ENCODE assay signal across 8 cellular contexts in genomic region chr15:75737116-75737703, GRCh38. TPM values are rescaled to one million over a fixed set of nuclear protein-coding genes. Genes with fewer than 3 reads are reported as not detected.
DNase-seq lines count a peak whose midpoint lies in the region; ATAC-seq and TF ChIP-seq lines count a peak whose summit lies in the region.
"Not testable (repeated sequence)": the region's sequence is repeated elsewhere in the genome, so short reads cannot be mapped to it uniquely, and the experiment has no call there.

No MANE protein-coding gene starts in this region.

- intact Hi-C loops in dorsolateral prefrontal cortex (cut with DNase I): not testable (repeated sequence)

- H3K36me3 ChIP-seq in BLaER1 treated with 17β-estradiol and CSF1 and Interleukin-3, amounts not matched to agents 10 nM and 100 nM; HEK293 (ENCODE audit: control insufficient read depth in 2 of 2, insufficient read depth in 1 of 2, low read length in 2 of 2): not testable (repeated sequence)

- peak overlapping the region; percentile 55 for H3K4me3 Mint-ChIP-seq in activated CD4-positive, alpha-beta T cell treated with anti-CD3 and anti-CD28 coated beads, Interleukin-2, amount 10 ng/mL, durations not matched to agents 7 days and 5 days
- H3K4me3 Mint-ChIP-seq in activated naive CD8-positive, alpha-beta T cell: peak overlapping the region; percentile 57
- not testable (repeated sequence) for H3K4me3 Mint-ChIP-seq in natural killer cell treated with Interleukin-12 subunit alpha and Interleukin-12 subunit beta and Interleukin-15 and Interleukin-18, amount 100 ng/mL, for 72 hours; stimulated activated memory B cell treated with anti-CD40 and anti-IgM and Interleukin-4, amounts not matched to agents 10 μg/mL and 1 μg/mL and 100 μg/mL, for 72 hours

- TF ChIP-seq CTCF in HEK293 (tag by site-specific recombination; IDR thresholded peaks at IDR 0.05); dorsolateral prefrontal cortex (IDR thresholded peaks at IDR 0.05 in 54 of 56, conservative IDR thresholded peaks at IDR 0.05 in 2 of 56; ENCODE audit: low read depth in 1 of 56, partially characterized antibody in 56 of 56): not testable (repeated sequence)

- H3K4me2 ChIP-seq in BLaER1 treated with 17β-estradiol and CSF1 and Interleukin-3, amounts not matched to agents 10 nM and 100 nM: peak overlapping the region in 9 of 11 experiments; percentile 35 to 94 (median 84); a peak in 18 of 22 replicates

- H4K20me1 ChIP-seq in BLaER1 treated with 17β-estradiol and CSF1 and Interleukin-3, amounts not matched to agents 10 nM and 100 nM: peaks cover 0 to 12% (median 0%) of the 10 kb centered on the region in 11 experiments; a peak in 3 of 22 replicates

- not testable (repeated sequence) for H3K27ac Mint-ChIP-seq in activated CD4-positive, alpha-beta T cell treated with anti-CD3 and anti-CD28 coated beads, Interleukin-2, amount 10 ng/mL, durations not matched to agents 7 days and 5 days; activated naive CD8-positive, alpha-beta T cell; natural killer cell treated with Interleukin-12 subunit alpha and Interleukin-12 subunit beta and Interleukin-15 and Interleukin-18, amount 100 ng/mL, for 72 hours
- H3K27ac Mint-ChIP-seq in stimulated activated memory B cell treated with anti-CD40 and anti-IgM and Interleukin-4, amounts not matched to agents 10 μg/mL and 1 μg/mL and 100 μg/mL, for 72 hours: peak overlapping the region; percentile 67

- H3K4me1 Mint-ChIP-seq in activated CD4-positive, alpha-beta T cell treated with anti-CD3 and anti-CD28 coated beads, Interleukin-2, amount 10 ng/mL, durations not matched to agents 7 days and 5 days: peaks cover 23% of the 10 kb centered on the region
- peaks cover 17% of the 10 kb centered on the region for H3K4me1 Mint-ChIP-seq in activated naive CD8-positive, alpha-beta T cell (ENCODE audit: low read depth)
- not testable (repeated sequence) for H3K4me1 Mint-ChIP-seq in natural killer cell treated with Interleukin-12 subunit alpha and Interleukin-12 subunit beta and Interleukin-15 and Interleukin-18, amount 100 ng/mL, for 72 hours (ENCODE audit: low read depth in 2 of 2)
- peaks cover 43% of the 10 kb centered on the region for H3K4me1 Mint-ChIP-seq in stimulated activated memory B cell treated with anti-CD40 and anti-IgM and Interleukin-4, amounts not matched to agents 10 μg/mL and 1 μg/mL and 100 μg/mL, for 72 hours

- H3K9me3 Mint-ChIP-seq in activated CD4-positive, alpha-beta T cell treated with anti-CD3 and anti-CD28 coated beads, Interleukin-2, amount 10 ng/mL, durations not matched to agents 7 days and 5 days; activated naive CD8-positive, alpha-beta T cell (ENCODE audit: low read depth); natural killer cell treated with Interleukin-12 subunit alpha and Interleukin-12 subunit beta and Interleukin-15 and Interleukin-18, amount 100 ng/mL, for 72 hours; stimulated activated memory B cell treated with anti-CD40 and anti-IgM and Interleukin-4, amounts not matched to agents 10 μg/mL and 1 μg/mL and 100 μg/mL, for 72 hours: not testable (repeated sequence)

- not testable (repeated sequence) for H3K36me3 Mint-ChIP-seq in activated CD4-positive, alpha-beta T cell treated with anti-CD3 and anti-CD28 coated beads, Interleukin-2, amount 10 ng/mL, durations not matched to agents 7 days and 5 days (ENCODE audit: low read depth); activated naive CD8-positive, alpha-beta T cell; natural killer cell treated with Interleukin-12 subunit alpha and Interleukin-12 subunit beta and Interleukin-15 and Interleukin-18, amount 100 ng/mL, for 72 hours; stimulated activated memory B cell treated with anti-CD40 and anti-IgM and Interleukin-4, amounts not matched to agents 10 μg/mL and 1 μg/mL and 100 μg/mL, for 72 hours

- not testable (repeated sequence) for ATAC-seq in natural killer cell treated with Interleukin-12 subunit alpha and Interleukin-12 subunit beta and Interleukin-15 and Interleukin-18, amount 100 ng/mL, for 72 hours; stimulated activated memory B cell treated with anti-CD40 and anti-IgM and Interleukin-4, amounts not matched to agents 10 μg/mL and 1 μg/mL and 100 μg/mL, for 72 hours

- not testable (repeated sequence) for H3K9ac ChIP-seq in BLaER1 treated with 17β-estradiol and CSF1 and Interleukin-3, amounts not matched to agents 10 nM and 100 nM

- peaks cover 13% of the 10 kb centered on the region for H3K27me3 Mint-ChIP-seq in activated CD4-positive, alpha-beta T cell treated with anti-CD3 and anti-CD28 coated beads, Interleukin-2, amount 10 ng/mL, durations not matched to agents 7 days and 5 days
- not testable (repeated sequence) for H3K27me3 Mint-ChIP-seq in activated naive CD8-positive, alpha-beta T cell
- peaks cover 16 to 32% of the 10 kb centered on the region in 2 donors for H3K27me3 Mint-ChIP-seq in natural killer cell treated with Interleukin-12 subunit alpha and Interleukin-12 subunit beta and Interleukin-15 and Interleukin-18, amount 100 ng/mL, for 72 hours
- H3K27me3 Mint-ChIP-seq in stimulated activated memory B cell treated with anti-CD40 and anti-IgM and Interleukin-4, amounts not matched to agents 10 μg/mL and 1 μg/mL and 100 μg/mL, for 72 hours: peaks cover 10% of the 10 kb centered on the region

- CTCF ChIA-PET in HEK293 (lab: Yijun Ruan, JAX): interaction anchor here (0.7 to 1.0 kb wide), 2 partner anchors 9 to 161 kb away, joined by 3 read pairs; no protein-coding TSS in a partner anchor
- CTCF ChIA-PET in activated CD4-positive, alpha-beta T cell treated with anti-CD3 and anti-CD28 coated beads, Interleukin-2, amount 10 ng/mL, durations not matched to agents 7 days and 5 days (lab: Charles Lee): not testable (repeated sequence)

- POLR2A ChIA-PET in HEK293 (lab: Yijun Ruan, JAX); activated CD4-positive, alpha-beta T cell treated with anti-CD3 and anti-CD28 coated beads, Interleukin-2, amount 10 ng/mL, durations not matched to agents 7 days and 5 days (lab: Charles Lee): not testable (repeated sequence)

- H3K4me1 ChIP-seq in BLaER1 treated with 17β-estradiol and CSF1 and Interleukin-3, amounts not matched to agents 10 nM and 100 nM: peaks cover 43 to 67% (median 64%) of the 10 kb centered on the region in 10 experiments
- not testable (repeated sequence) for H3K4me1 ChIP-seq in HEK293 (ENCODE audit: control insufficient read depth, insufficient read depth, low read length)

- not testable (repeated sequence) for H3K27me3 ChIP-seq in BLaER1 treated with 17β-estradiol and CSF1 and Interleukin-3, amounts not matched to agents 10 nM and 100 nM; dorsolateral prefrontal cortex

- not testable (repeated sequence) for DNase-seq in activated CD4-positive, alpha-beta T cell treated with anti-CD3 and anti-CD28 coated beads, Interleukin-2, amount 10 ng/mL, durations not matched to agents 7 days and 5 days
- peak in 2 of 10 donors; percentile 13 to 39 for DNase-seq in dorsolateral prefrontal cortex
- DNase-seq in islet precursor cell: peak; percentile 15
- peak; percentile 20 for DNase-seq in natural killer cell treated with Interleukin-12 subunit alpha and Interleukin-12 subunit beta and Interleukin-15 and Interleukin-18, amount 100 ng/mL, for 72 hours (ENCODE audit: low spot score)

- not testable (repeated sequence) for H3K27ac ChIP-seq in BLaER1 treated with 17β-estradiol and CSF1 and Interleukin-3, amounts not matched to agents 10 nM and 100 nM; HEK293 (ENCODE audit: extremely low read depth, low read depth, low read length)
- peak overlapping the region in 22 of 59 donors; percentile 3 to 85 (median 46) for H3K27ac ChIP-seq in dorsolateral prefrontal cortex

- H3K9me3 ChIP-seq in BLaER1 treated with 17β-estradiol and CSF1 and Interleukin-3, amounts not matched to agents 10 nM and 100 nM (replicated peaks in 1 of 11); HEK293 (ENCODE audit: control insufficient read depth, insufficient read depth, low read depth, low read length): not testable (repeated sequence)

- H3K4me3 ChIP-seq in BLaER1 treated with 17β-estradiol and CSF1 and Interleukin-3, amounts not matched to agents 10 nM and 100 nM; HEK293 (ENCODE audit: low read depth, low read length): not testable (repeated sequence)
- peak overlapping the region in 48 of 59 donors; percentile 58 to 99 (median 82) for H3K4me3 ChIP-seq in dorsolateral prefrontal cortex

TF ChIP-seq in HEK293, 187 proteins besides CTCF, POLR2A, EP300 and RAD21:
- 0 out of 2 replicates have a peak, but pooled peaks have one; percentile 25 for TF ChIP-seq PRDM1 (tag by site-specific recombination; IDR thresholded peaks at IDR 0.05)

RNA-seq across cellular contexts. Expression of gene CSPG4, which starts 24.6 kb away (rescaled TPM):
- total RNA-seq in activated CD4-positive, alpha-beta T cell treated with anti-CD3 and anti-CD28 coated beads, Interleukin-2, amount 10 ng/mL, durations not matched to agents 7 days and 5 days: not detected
- total RNA-seq in dorsolateral prefrontal cortex: 10 to 100 TPM in 109 of 120 experiments, 1 to 10 TPM in 11; 5.6 to 30.1 (median 13.8) TPM
- not detected for total RNA-seq in natural killer cell treated with Interleukin-12 subunit alpha and Interleukin-12 subunit beta and Interleukin-15 and Interleukin-18, amount 100 ng/mL, for 72 hours

Comparison
In these comparisons a context has a peak if more than half of its experiments do, and no peak if none do; other contexts are left out.
1. RNA of gene CSPG4, which starts 24.6 kb away (total RNA-seq): 5.6 to 30.1 TPM in dorsolateral prefrontal cortex; not detected in activated CD4-positive, alpha-beta T cell treated with anti-CD3 and anti-CD28 coated beads, Interleukin-2, amount 10 ng/mL, durations not matched to agents 7 days and 5 days and not detected in natural killer cell treated with Interleukin-12 subunit alpha and Interleukin-12 subunit beta and Interleukin-15 and Interleukin-18, amount 100 ng/mL, for 72 hours; every median in the first group is over 4 times any median in the second.